In the genomic region with DNA sequence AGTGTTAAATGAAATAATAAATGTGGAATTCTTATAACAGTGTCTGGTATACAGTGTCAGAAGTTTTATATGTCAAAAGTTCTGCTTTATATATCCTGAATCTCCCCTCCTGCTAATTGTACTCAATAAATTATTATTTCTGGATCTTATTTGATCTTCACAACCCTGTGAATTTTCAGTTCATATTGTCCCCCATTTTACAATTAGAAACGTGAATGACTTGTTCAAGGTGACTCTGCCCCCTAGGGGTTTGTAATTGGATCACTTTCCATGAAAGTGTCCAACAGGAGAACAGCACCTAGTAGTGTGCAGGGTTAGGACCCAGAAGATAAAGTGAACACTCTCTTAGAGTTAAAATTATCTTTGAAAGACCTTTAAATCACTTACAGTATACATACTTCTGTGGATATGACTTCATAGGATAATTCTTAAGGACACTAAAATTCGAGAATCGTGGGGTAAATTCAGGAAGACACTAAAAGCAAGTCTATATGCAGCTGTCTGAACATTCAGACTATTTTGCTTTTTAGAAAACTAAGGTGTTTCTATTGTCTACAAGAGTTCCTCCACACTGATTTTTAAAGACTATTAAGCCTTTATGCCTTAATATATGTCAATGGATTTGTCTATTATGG, we compare ENCODE assay signal across 8 cellular contexts. TPM values are rescaled to one million over a fixed set of nuclear protein-coding genes. Genes with fewer than 3 reads are reported as not detected.
DNase-seq lines count a peak whose midpoint lies in the region; ATAC-seq and TF ChIP-seq lines count a peak whose summit lies in the region.

No MANE protein-coding gene starts in this region.

- no peaks in the 10 kb centered on the region for H3K4me1 ChIP-seq in left lung

- peaks cover 7% of the 10 kb centered on the region for H3K27me3 Mint-ChIP-seq in activated T-cell treated with anti-CD3 and anti-CD28 coated beads, Interleukin-2, amount 50 U/mL, for 72 hours (ENCODE audit: low read depth)

- H3K9me3 Mint-ChIP-seq in activated T-cell treated with anti-CD3 and anti-CD28 coated beads, Interleukin-2, amount 50 U/mL, for 72 hours = no peaks in the 10 kb centered on the region

- no peaks in the 10 kb centered on the region for H3K36me3 Mint-ChIP-seq in activated T-cell treated with anti-CD3 and anti-CD28 coated beads, Interleukin-2, amount 50 U/mL, for 72 hours (ENCODE audit: insufficient read depth in 2 of 2)

- no peaks in the 10 kb centered on the region for H3K4me1 Mint-ChIP-seq in activated T-cell treated with anti-CD3 and anti-CD28 coated beads, Interleukin-2, amount 50 U/mL, for 72 hours (ENCODE audit: low read depth)

- H3K27me3 ChIP-seq in left lung = no peaks in the 10 kb centered on the region

- H3K36me3 ChIP-seq in left lung = no peaks in the 10 kb centered on the region

- DNase-seq in COR-L47 (lab: John Stamatoyannopoulos, UW) (peak; percentile 15), HEK293T (ENCODE audit: extremely low spot score) (peak; percentile 41), SW480 (ENCODE audit: low spot score) (peak; percentile 5), left lung (no peak), substantia nigra (lab: John Stamatoyannopoulos, UW) (no peak)
- DNase-seq in activated T-cell treated with anti-CD3 and anti-CD28 coated beads, Interleukin-2, amount 50 U/mL, for 72 hours = no peak
- DNase-seq in activated effector memory CD4-positive, alpha-beta T cell treated with anti-CD3 and anti-CD28 coated beads, Interleukin-2, amount 50 U/mL, for 16 hours = no peak

- no peaks in the 10 kb centered on the region for H3K9me3 ChIP-seq in left lung

- no peak overlapping the region for H3K27ac Mint-ChIP-seq in activated T-cell treated with anti-CD3 and anti-CD28 coated beads, Interleukin-2, amount 50 U/mL, for 72 hours

- ATAC-seq in left lung (no peak), GM21367 (IDR thresholded peaks at IDR 0.05; ENCODE audit: unreplicated experiment) (no peak)
- ATAC-seq in activated T-cell treated with anti-CD3 and anti-CD28 coated beads, Interleukin-2, amount 50 U/mL, for 72 hours (replicated peaks in 1 of 2) = no peak

- CTCF ChIA-PET in HEK293T (lab: Yijun Ruan, JAX) = no interaction called here

- peak overlapping the region in 1 of 2 donors; percentile 75 for H3K27ac ChIP-seq in left lung
- H3K27ac ChIP-seq in substantia nigra (ENCODE audit: low read depth, low read length, poor library complexity, severe bottlenecking) = no peak overlapping the region

- no peak overlapping the region for H3K4me3 ChIP-seq in left lung

- TF ChIP-seq CTCF in left lung (IDR thresholded peaks at IDR 0.05) = peak; percentile 29 to 35

- H3K4me3 Mint-ChIP-seq in activated T-cell treated with anti-CD3 and anti-CD28 coated beads, Interleukin-2, amount 50 U/mL, for 72 hours = no peak overlapping the region

- intact Hi-C loops in left lung (cut with DNase I) = no loop called here

- POLR2A ChIA-PET in HEK293T (lab: Yijun Ruan, JAX) = no interaction called here

TF ChIP-seq in HEK293T, 16 proteins besides CTCF, POLR2A, EP300 and RAD21:
- no peak for TF ChIP-seq ZNF384 (IDR thresholded peaks at IDR 0.05)
- TF ChIP-seq ELF4 (IDR thresholded peaks at IDR 0.05) = no peak
- TF ChIP-seq FOXA1 (IDR thresholded peaks at IDR 0.05) = no peak
- no peak for TF ChIP-seq FOXM1 (IDR thresholded peaks at IDR 0.05; ENCODE audit: borderline replicate concordance)
- TF ChIP-seq HDGF (IDR thresholded peaks at IDR 0.05; ENCODE audit: borderline replicate concordance) = no peak
- TF ChIP-seq CTBP1 (IDR thresholded peaks at IDR 0.05; ENCODE audit: borderline replicate concordance) = no peak
- no peak for TF ChIP-seq FOXK2 (IDR thresholded peaks at IDR 0.05)
- no peak for TF ChIP-seq SUZ12 (IDR thresholded peaks at IDR 0.05)
- no peak for TF ChIP-seq SP1 (IDR thresholded peaks at IDR 0.05)
- TF ChIP-seq TARDBP (IDR thresholded peaks at IDR 0.05) = no peak
- no peak for TF ChIP-seq BHLHE40 (IDR thresholded peaks at IDR 0.05; ENCODE audit: borderline replicate concordance)
- TF ChIP-seq NFRKB (IDR thresholded peaks at IDR 0.05) = no peak
- TF ChIP-seq ARNT (IDR thresholded peaks at IDR 0.05) = no peak

RNA-seq across cellular contexts. Expression of a gene that starts 4.5 kb away (rescaled TPM):
- total RNA-seq in left lung = 10 to 100 TPM; 47.1 to 47.6 TPM
- under 1 TPM; 0.17 to 0.25 TPM for total RNA-seq in activated T-cell treated with anti-CD3 and anti-CD28 coated beads, Interleukin-2, amount 50 U/mL, for 72 hours

Comparison
In these comparisons a context has a peak if more than half of its experiments do, and no peak if none do; other contexts are left out.
1. DNase-seq: peak in COR-L47 (single experiment), HEK293T (single experiment) and SW480 (single experiment); none in left lung (0 of 2), activated T-cell treated with anti-CD3 and anti-CD28 coated beads, Interleukin-2, amount 50 U/mL, for 72 hours (0 of 2), substantia nigra (0 of 49) and activated effector memory CD4-positive, alpha-beta T cell treated with anti-CD3 and anti-CD28 coated beads, Interleukin-2, amount 50 U/mL, for 16 hours (single experiment).
2. RNA of a gene that starts 4.5 kb away (total RNA-seq): 47.1 to 47.6 TPM in left lung; 0.17 to 0.25 TPM in activated T-cell treated with anti-CD3 and anti-CD28 coated beads, Interleukin-2, amount 50 U/mL, for 72 hours; every median in the first group is over 10 times any median in the second.